ENCODE assay signal across 8 cellular contexts in genomic region chr11:117986981-117987495, GRCh38.
DNase-seq lines count a peak whose midpoint lies in the region; ATAC-seq and TF ChIP-seq lines count a peak whose summit lies in the region.

No MANE protein-coding gene starts in this region.

- TF ChIP-seq CTCF in foreskin fibroblast (IDR thresholded peaks at IDR 0.05; ENCODE audit: low read depth, low read length), result no peak

- H3K4me3 ChIP-seq in foreskin fibroblast (ENCODE audit: low read depth in 1 of 2, low read length in 2 of 2), result no peak overlapping the region

- DNase-seq in activated CD4-positive, alpha-beta T cell treated with anti-CD3 and anti-CD28 coated beads, Interleukin-2, amount 50 U/mL, for 1 hour, result peak; percentile 54
- DNase-seq in foreskin fibroblast (peak; percentile 7 to 15), NCI-H2196 treated with DMSO at 0.1 percent for 48 hours (lab: John Stamatoyannopoulos, UW; ENCODE audit: unreplicated experiment) (no peak), SW480 (ENCODE audit: low spot score) (no peak)
- DNase-seq in stimulated activated CD4-positive, alpha-beta T cell treated with anti-CD3 and anti-CD28 coated beads, Interleukin-4, amount 100 ng/mL, for 1 hour, result peak; percentile 54

- ATAC-seq in GM19035 (IDR thresholded peaks at IDR 0.05; ENCODE audit: unreplicated experiment) (peak; percentile 40), HG03175 (IDR thresholded peaks at IDR 0.05; ENCODE audit: unreplicated experiment) (peak; percentile 48), HG03097 (IDR thresholded peaks at IDR 0.05; ENCODE audit: low FRiP score, unreplicated experiment) (no peak)

Comparison
In these comparisons a context has a peak if more than half of its experiments do, and no peak if none do; other contexts are left out.
1. DNase-seq: peak in activated CD4-positive, alpha-beta T cell treated with anti-CD3 and anti-CD28 coated beads, Interleukin-2, amount 50 U/mL, for 1 hour (single experiment), foreskin fibroblast (2 of 2) and stimulated activated CD4-positive, alpha-beta T cell treated with anti-CD3 and anti-CD28 coated beads, Interleukin-4, amount 100 ng/mL, for 1 hour (single experiment); none in NCI-H2196 treated with DMSO at 0.1 percent for 48 hours (single experiment) and SW480 (single experiment).